Comparison of ENCODE assay signal across 9 cellular contexts in the genomic region with DNA sequence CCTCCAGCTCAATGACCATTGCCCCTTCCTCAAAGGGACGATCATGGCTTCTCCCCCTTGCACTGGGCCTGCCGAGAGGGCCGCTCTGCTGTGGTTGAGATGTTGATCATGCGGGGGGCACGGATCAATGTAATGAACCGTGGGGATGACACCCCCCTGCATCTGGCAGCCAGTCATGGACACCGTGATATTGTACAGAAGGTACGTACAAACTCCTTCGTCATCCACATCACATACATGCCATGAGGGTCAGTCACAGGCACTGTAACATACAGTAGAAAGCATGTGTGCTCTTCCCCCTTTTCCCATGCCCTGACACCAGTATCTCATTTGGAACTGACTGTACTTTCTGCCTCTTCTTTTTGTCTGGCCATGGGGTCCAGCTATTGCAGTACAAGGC. TPM values are rescaled to one million over a fixed set of nuclear protein-coding genes. Genes with fewer than 3 reads are reported as not detected.
A peak's percentile ranks its signal among the peaks of the same experiment; 100 is the strongest.
DNase-seq lines count a peak whose midpoint lies in the region; ATAC-seq and TF ChIP-seq lines count a peak whose summit lies in the region.
"Had no signal": no experiment of that assay in that cellular context is flagged by ENCODE, and none has a peak within 500 bp of the region (broad histone marks: within the 10 kb centered on the region; RNA-seq: fewer than 3 reads in every experiment).

No MANE protein-coding gene starts in this region.

- H3K4me3 ChIP-seq in lower leg skin (ENCODE audit: low read depth, poor library complexity, severe bottlenecking) (no peak overlapping the region), suprapubic skin (no peak overlapping the region)

- H3K36me3 ChIP-seq in suprapubic skin, result peaks cover 31% of the 10 kb centered on the region

- H3K36me3 Mint-ChIP-seq in activated naive CD4-positive, alpha-beta T cell treated with anti-CD3 and anti-CD28 coated beads for 36 hours (ENCODE audit: low read depth), result peaks cover 32% of the 10 kb centered on the region
- H3K36me3 Mint-ChIP-seq in activated naive CD8-positive, alpha-beta T cell treated with anti-CD3 and anti-CD28 coated beads for 36 hours, result peaks cover 38% of the 10 kb centered on the region

- intact Hi-C loops in activated naive CD4-positive, alpha-beta T cell treated with anti-CD3 and anti-CD28 coated beads for 36 hours (cut with micrococcal nuclease), result loop anchor here (5.0 to 10.0 kb wide), 3 partner anchors 907 to 1064 kb away; a partner anchor contains a TSS
- intact Hi-C loops in lower leg skin (cut with DNase I; ENCODE audit: low total_unique reads), result no loop called here

- WGBS in lower leg skin, 2 donors, result 89 to 95% methylated on average over 9 of the region's 9 CpGs
- WGBS in suprapubic skin, result 80% methylated on average over 8 of the region's 9 CpGs

- DNase-seq in activated naive CD4-positive, alpha-beta T cell treated with anti-CD3 and anti-CD28 coated beads for 36 hours, result no peak
- no peak for DNase-seq in activated naive CD4-positive, alpha-beta T cell (lab: John Stamatoyannopoulos, UW)
- DNase-seq in activated naive CD8-positive, alpha-beta T cell treated with anti-CD3 and anti-CD28 coated beads for 36 hours, result no peak
- peak; percentile 11 to 81 for DNase-seq in lower leg skin (ENCODE audit: low spot score in 2 of 2)
- DNase-seq in suprapubic skin (ENCODE audit: low spot score in 2 of 2), result no peak
- DNase-seq in iPS-NIHi7 (ENCODE audit: extremely low spot score), result no peak
- DNase-seq in stimulated activated naive CD8-positive, alpha-beta T cell treated with anti-CD3 and anti-CD28 coated beads, Interleukin-15, Interleukin-2, amounts not matched to agents 100 U/mL and 50 U/mL, for 24 hours, result no peak

- H3K27ac Mint-ChIP-seq in activated naive CD4-positive, alpha-beta T cell treated with anti-CD3 and anti-CD28 coated beads for 36 hours, result peak overlapping the region; percentile 16
- H3K27ac Mint-ChIP-seq in activated naive CD8-positive, alpha-beta T cell treated with anti-CD3 and anti-CD28 coated beads for 36 hours, result peak overlapping the region; percentile 78

- no peak for TF ChIP-seq POLR2A in lower leg skin (IDR thresholded peaks at IDR 0.05)
- TF ChIP-seq POLR2A in suprapubic skin (IDR thresholded peaks at IDR 0.05), result no peak

- H3K27me3 ChIP-seq in suprapubic skin, result no peaks in the 10 kb centered on the region
- H3K27me3 ChIP-seq: adrenal gland had no signal

- peaks cover 62% of the 10 kb centered on the region for H3K4me1 ChIP-seq in suprapubic skin

- H3K27me3 Mint-ChIP-seq in activated naive CD4-positive, alpha-beta T cell treated with anti-CD3 and anti-CD28 coated beads for 36 hours (ENCODE audit: low read depth), result no peaks in the 10 kb centered on the region
- H3K27me3 Mint-ChIP-seq in activated naive CD8-positive, alpha-beta T cell treated with anti-CD3 and anti-CD28 coated beads for 36 hours, result no peaks in the 10 kb centered on the region

- H3K27ac ChIP-seq in suprapubic skin, result peak overlapping the region; percentile 28

- no peaks in the 10 kb centered on the region for H3K9me3 ChIP-seq in suprapubic skin
- H3K9me3 ChIP-seq: adrenal gland had no signal

- TF ChIP-seq CTCF in lower leg skin (IDR thresholded peaks at IDR 0.05), result no peak
- no peak for TF ChIP-seq CTCF in suprapubic skin (IDR thresholded peaks at IDR 0.05)

- CTCF ChIA-PET in activated naive CD4-positive, alpha-beta T cell treated with anti-CD3 and anti-CD28 coated beads for 36 hours (lab: Charles Lee), result interaction anchor here (0.9 to 3.5 kb wide), 2 partner anchors 10 to 75 kb away, joined by 4 to 13 read pairs; a partner anchor contains a TSS

- no peaks in the 10 kb centered on the region for H3K9me3 Mint-ChIP-seq in activated naive CD4-positive, alpha-beta T cell treated with anti-CD3 and anti-CD28 coated beads for 36 hours
- no peaks in the 10 kb centered on the region for H3K9me3 Mint-ChIP-seq in activated naive CD8-positive, alpha-beta T cell treated with anti-CD3 and anti-CD28 coated beads for 36 hours

- ATAC-seq in HG03139 (IDR thresholded peaks at IDR 0.05; ENCODE audit: unreplicated experiment), result no peak
- no peak for ATAC-seq in stimulated activated naive CD8-positive, alpha-beta T cell treated with anti-CD3 and anti-CD28 coated beads, Interleukin-15, Interleukin-2, amounts not matched to agents 100 U/mL and 50 U/mL, for 24 hours

- no peak overlapping the region for H3K4me3 Mint-ChIP-seq in activated naive CD4-positive, alpha-beta T cell treated with anti-CD3 and anti-CD28 coated beads for 36 hours
- no peak overlapping the region for H3K4me3 Mint-ChIP-seq in activated naive CD8-positive, alpha-beta T cell treated with anti-CD3 and anti-CD28 coated beads for 36 hours

- H3K4me1 Mint-ChIP-seq in activated naive CD4-positive, alpha-beta T cell treated with anti-CD3 and anti-CD28 coated beads for 36 hours (ENCODE audit: low read depth), result peaks cover 39% of the 10 kb centered on the region
- peaks cover 27% of the 10 kb centered on the region for H3K4me1 Mint-ChIP-seq in activated naive CD8-positive, alpha-beta T cell treated with anti-CD3 and anti-CD28 coated beads for 36 hours

- TF ChIP-seq EP300 in suprapubic skin (IDR thresholded peaks at IDR 0.05), result no peak

RNA-seq across cellular contexts. Expression of a gene that starts 4.0 kb away (rescaled TPM):
- total RNA-seq in activated naive CD4-positive, alpha-beta T cell treated with anti-CD3 and anti-CD28 coated beads for 36 hours, result 100 to 1,000 TPM; 151 to 156 TPM
- 100 to 1,000 TPM; 156 to 160 TPM for total RNA-seq in activated naive CD8-positive, alpha-beta T cell treated with anti-CD3 and anti-CD28 coated beads for 36 hours
- total RNA-seq in lower leg skin, result 100 to 1,000 TPM in 1 of 4 donors, 10 to 100 TPM in 3; 41.1 to 105 (median 61.8) TPM
- total RNA-seq in suprapubic skin, result 10 to 100 TPM; 24.1 to 54.5 (median 40.1) TPM

RNA-seq across cellular contexts. Expression of a gene that starts 4.4 kb away (rescaled TPM):
- 10 to 100 TPM; 65.2 to 65.7 TPM for total RNA-seq in activated naive CD4-positive, alpha-beta T cell treated with anti-CD3 and anti-CD28 coated beads for 36 hours
- total RNA-seq in activated naive CD8-positive, alpha-beta T cell treated with anti-CD3 and anti-CD28 coated beads for 36 hours, result 10 to 100 TPM; 66.1 to 68.0 TPM
- 10 to 100 TPM; 68.1 to 91.0 (median 74.8) TPM for total RNA-seq in lower leg skin
- 10 to 100 TPM; 59.8 to 83.8 (median 71.5) TPM for total RNA-seq in suprapubic skin

RNA-seq across cellular contexts. Expression of a gene that starts 4.6 kb away (rescaled TPM):
- total RNA-seq in activated naive CD4-positive, alpha-beta T cell treated with anti-CD3 and anti-CD28 coated beads for 36 hours, result 10 to 100 TPM; 31.9 to 33.5 TPM
- 10 to 100 TPM; 37.8 to 45.3 TPM for total RNA-seq in activated naive CD8-positive, alpha-beta T cell treated with anti-CD3 and anti-CD28 coated beads for 36 hours
- total RNA-seq in lower leg skin (10 to 100 TPM; 14.9 to 22.7 (median 18.0) TPM), suprapubic skin (10 to 100 TPM; 15.9 to 33.6 (median 18.3) TPM)

RNA-seq across cellular contexts. Expression of a gene that starts 11.2 kb away (rescaled TPM):
- total RNA-seq in activated naive CD4-positive, alpha-beta T cell treated with anti-CD3 and anti-CD28 coated beads for 36 hours, result 10 to 100 TPM; 25.7 to 28.5 TPM
- 10 to 100 TPM; 30.7 to 33.7 TPM for total RNA-seq in activated naive CD8-positive, alpha-beta T cell treated with anti-CD3 and anti-CD28 coated beads for 36 hours
- total RNA-seq in lower leg skin, result 10 to 100 TPM; 49.6 to 65.3 (median 57.9) TPM
- 100 to 1,000 TPM in 2 of 4 donors, 10 to 100 TPM in 2; 56.1 to 126 (median 81.9) TPM for total RNA-seq in suprapubic skin

RNA-seq across cellular contexts. Expression of a gene that starts 47.6 kb away (rescaled TPM):
- total RNA-seq in activated naive CD4-positive, alpha-beta T cell treated with anti-CD3 and anti-CD28 coated beads for 36 hours, result under 1 TPM; 0.79 to 0.88 TPM
- total RNA-seq in activated naive CD8-positive, alpha-beta T cell treated with anti-CD3 and anti-CD28 coated beads for 36 hours, result 1 to 10 TPM; 1.3 to 1.4 TPM
- 1 to 10 TPM; 4.0 to 9.0 (median 5.4) TPM for total RNA-seq in lower leg skin
- 1 to 10 TPM; 3.9 to 9.0 (median 6.4) TPM for total RNA-seq in suprapubic skin

Comparison
In these comparisons a context has a peak if more than half of its experiments do, and no peak if none do; other contexts are left out.
1. DNase-seq: peak in lower leg skin (2 of 2); none in activated naive CD4-positive, alpha-beta T cell treated with anti-CD3 and anti-CD28 coated beads for 36 hours (single experiment), activated naive CD4-positive, alpha-beta T cell (0 of 4), activated naive CD8-positive, alpha-beta T cell treated with anti-CD3 and anti-CD28 coated beads for 36 hours (single experiment), suprapubic skin (0 of 2), iPS-NIHi7 (single experiment) and stimulated activated naive CD8-positive, alpha-beta T cell treated with anti-CD3 and anti-CD28 coated beads, Interleukin-15, Interleukin-2, amounts not matched to agents 100 U/mL and 50 U/mL, for 24 hours (single experiment).